Comparison of ENCODE assay signal across 8 cellular contexts in genomic region chr3:155853214-155854146, GRCh38. TPM values are rescaled to one million over a fixed set of nuclear protein-coding genes. Genes with fewer than 3 reads are reported as not detected.
A peak's percentile ranks its signal among the peaks of the same experiment; 100 is the strongest.
DNase-seq lines count a peak whose midpoint lies in the region; ATAC-seq and TF ChIP-seq lines count a peak whose summit lies in the region.

No MANE protein-coding gene starts in this region.

- ATAC-seq in GM21737 (IDR thresholded peaks at IDR 0.05; ENCODE audit: unreplicated experiment) = peak; percentile 6
- peak; percentile 4 for ATAC-seq in activated T-helper 17 cell treated with anti-CD3 and anti-CD28 coated beads, Interleukin-2, amount 50 U/mL, for 72 hours (replicated peaks)

- peak overlapping the region; percentile 94 for H3K27ac Mint-ChIP-seq in activated T-helper 17 cell treated with anti-CD3 and anti-CD28 coated beads, Interleukin-2, amount 50 U/mL, for 72 hours

- H3K4me3 Mint-ChIP-seq in activated T-helper 17 cell treated with anti-CD3 and anti-CD28 coated beads, Interleukin-2, amount 50 U/mL, for 72 hours = peak overlapping the region; percentile 87

- intact Hi-C loops in cardiac septum (cut with DNase I) = loop anchor here (1.0 to 2.0 kb wide), 2 partner anchors 17 to 47 kb away; partner anchors contain the start of genes C3orf33 and GMPS

- no peaks in the 10 kb centered on the region for H3K9me2 ChIP-seq in Loucy (replicated peaks; ENCODE audit: low read depth, low read length)

- H3K27me3 Mint-ChIP-seq in activated T-helper 17 cell treated with anti-CD3 and anti-CD28 coated beads, Interleukin-2, amount 50 U/mL, for 72 hours = no peaks in the 10 kb centered on the region

- H3K27ac ChIP-seq in parathyroid adenoma = peak overlapping the region; percentile 91

- H3K79me2 ChIP-seq in Loucy (ENCODE audit: insufficient read depth, low read length) = peaks cover 50% of the 10 kb centered on the region
- H3K79me2 ChIP-seq in parathyroid adenoma = peaks cover 22% of the 10 kb centered on the region

- no peaks in the 10 kb centered on the region for H3K9me3 ChIP-seq in Loucy (ENCODE audit: insufficient read depth, low read depth, low read length)
- no peaks in the 10 kb centered on the region for H3K9me3 ChIP-seq in parathyroid adenoma (ENCODE audit: control insufficient read depth, low read length)

- H3K4me2 ChIP-seq in Loucy (ENCODE audit: low read depth, low read length, poor library complexity, severe bottlenecking) (peak overlapping the region; percentile 90), parathyroid adenoma (ENCODE audit: low read length) (peak overlapping the region; percentile 93)

- peaks cover 26% of the 10 kb centered on the region for H3K4me1 ChIP-seq in Loucy (ENCODE audit: insufficient read depth, low read length, poor library complexity, severe bottlenecking)
- peaks cover 18% of the 10 kb centered on the region for H3K4me1 ChIP-seq in parathyroid adenoma

- H3F3A ChIP-seq in Loucy (ENCODE audit: low read depth) = no peaks in the 10 kb centered on the region

- H3K36me3 ChIP-seq in Loucy (ENCODE audit: insufficient read depth, low read length) = no peaks in the 10 kb centered on the region
- H3K36me3 ChIP-seq in parathyroid adenoma (ENCODE audit: control insufficient read depth, insufficient read depth, low read length) = no peaks in the 10 kb centered on the region

- H3K4me1 Mint-ChIP-seq in activated T-helper 17 cell treated with anti-CD3 and anti-CD28 coated beads, Interleukin-2, amount 50 U/mL, for 72 hours = peaks cover 9% of the 10 kb centered on the region

- TF ChIP-seq CTCF in Loucy (conservative IDR thresholded peaks at IDR 0.05; ENCODE audit: low read length) (no peak), parathyroid adenoma (IDR thresholded peaks at IDR 0.05) (no peak)

- H3K27me3 ChIP-seq in Loucy (ENCODE audit: insufficient read depth, low read length, poor library complexity, severe bottlenecking) = no peaks in the 10 kb centered on the region
- H3K27me3 ChIP-seq in parathyroid adenoma (ENCODE audit: control insufficient read depth, insufficient read depth, low read length) = no peaks in the 10 kb centered on the region

- H3K9me3 Mint-ChIP-seq in activated T-helper 17 cell treated with anti-CD3 and anti-CD28 coated beads, Interleukin-2, amount 50 U/mL, for 72 hours = no peaks in the 10 kb centered on the region

- DNase-seq in EL (peak; percentile 18), cardiac septum (ENCODE audit: low spot score) (peak; percentile 78), globus pallidus (ENCODE audit: low spot score) (no peak), NCI-H187 treated with DMSO at 0.1 percent for 48 hours (lab: John Stamatoyannopoulos, UW) (no peak)

- H4K20me1 ChIP-seq in Loucy (ENCODE audit: insufficient read depth, low read length, poor library complexity, severe bottlenecking) = peaks cover 29% of the 10 kb centered on the region

- H3K9ac ChIP-seq in Loucy (ENCODE audit: low read depth, low read length, poor library complexity, severe bottlenecking) = peak overlapping the region; percentile 86
- H3K9ac ChIP-seq in parathyroid adenoma = peak overlapping the region; percentile 55

- H2AFZ ChIP-seq in Loucy (ENCODE audit: low read length) (peak overlapping the region; percentile 70; the same call in 1 of the 2 replicates), parathyroid adenoma (peak overlapping the region; percentile 90)

- H3K36me3 Mint-ChIP-seq in activated T-helper 17 cell treated with anti-CD3 and anti-CD28 coated beads, Interleukin-2, amount 50 U/mL, for 72 hours (ENCODE audit: low read depth) = peaks cover 51% of the 10 kb centered on the region

- H3K4me3 ChIP-seq in Loucy (ENCODE audit: low read length, poor library complexity, severe bottlenecking) (peak overlapping the region; percentile 90), parathyroid adenoma (ENCODE audit: low read depth, low read length) (peak overlapping the region; percentile 80)

RNA-seq across cellular contexts. Expression of gene SLC33A1, which starts 0.7 kb away (rescaled TPM):
- total RNA-seq in activated T-helper 17 cell treated with anti-CD3 and anti-CD28 coated beads, Interleukin-2, amount 50 U/mL, for 72 hours = 10 to 100 TPM; 21.5 to 23.2 TPM
- total RNA-seq in cardiac septum = 29.9 TPM

RNA-seq across cellular contexts. Expression of gene GMPS, which starts 17.0 kb away (rescaled TPM):
- 100 to 1,000 TPM in 1 of 2 donors, 10 to 100 TPM in 1; 83.5 to 113 TPM for total RNA-seq in activated T-helper 17 cell treated with anti-CD3 and anti-CD28 coated beads, Interleukin-2, amount 50 U/mL, for 72 hours
- total RNA-seq in cardiac septum = 27.7 TPM

RNA-seq across cellular contexts. Expression of gene C3orf33, which starts 47.4 kb away (rescaled TPM):
- 1 to 10 TPM in 1 of 2 donors, under 1 TPM in 1; 0.98 to 1.8 TPM for total RNA-seq in activated T-helper 17 cell treated with anti-CD3 and anti-CD28 coated beads, Interleukin-2, amount 50 U/mL, for 72 hours
- total RNA-seq in cardiac septum = 7.2 TPM

Comparison
In these comparisons a context has a peak if more than half of its experiments do, and no peak if none do; other contexts are left out.
1. DNase-seq: peak in EL (single experiment) and cardiac septum (single experiment); none in globus pallidus (single experiment) and NCI-H187 treated with DMSO at 0.1 percent for 48 hours (single experiment).